8 cellular contexts compared by ENCODE assay signal in genomic region chr3:29171583-29171990, GRCh38.
A peak's percentile ranks its signal among the peaks of the same experiment; 100 is the strongest.
DNase-seq lines count a peak whose midpoint lies in the region; ATAC-seq and TF ChIP-seq lines count a peak whose summit lies in the region.

No MANE protein-coding gene starts in this region.

- peaks cover 17% of the 10 kb centered on the region for H3K4me1 ChIP-seq in OCI-LY7 (ENCODE audit: insufficient read depth, low read length, poor library complexity, severe bottlenecking)
- peaks cover 2 to 4% (median 2%) of the 10 kb centered on the region in 3 donors for H3K4me1 ChIP-seq in gastroesophageal sphincter
- peaks cover 0 to 12% (median 6%) of the 10 kb centered on the region in 6 donors for H3K4me1 ChIP-seq in spleen

- H3K4me3 ChIP-seq in OCI-LY7 (ENCODE audit: low read depth, low read length, poor library complexity, severe bottlenecking): peak overlapping the region; percentile 12
- H3K4me3 ChIP-seq in gastroesophageal sphincter: no peak overlapping the region
- H3K4me3 ChIP-seq in spleen: no peak overlapping the region

- TF ChIP-seq CTCF in OCI-LY7 (conservative IDR thresholded peaks at IDR 0.05; ENCODE audit: low read length) (no peak), gastroesophageal sphincter (IDR thresholded peaks at IDR 0.05) (no peak), spleen (IDR thresholded peaks at IDR 0.05 in 8 of 11, conservative IDR thresholded peaks at IDR 0.05 in 3 of 11) (no peak)

- intact Hi-C loops in activated CD4-positive, alpha-beta T cell treated with anti-CD3 and anti-CD28 coated beads, Interleukin-2, amount 10 ng/mL, durations not matched to agents 24 days and 14 days (cut with micrococcal nuclease): loop anchor here (2.0 kb wide), 1 partner anchor 17 kb away; no protein-coding TSS in a partner anchor
- intact Hi-C loops in OCI-LY7 (cut with micrococcal nuclease; ENCODE audit: unreplicated experiment) (no loop called here), spleen (cut with DNase I; ENCODE audit: low total_unique reads) (no loop called here)

- peaks cover 8% of the 10 kb centered on the region for H3K9me3 Mint-ChIP-seq in activated CD4-positive, alpha-beta T cell treated with anti-CD3 and anti-CD28 coated beads, Interleukin-2, amount 10 ng/mL, durations not matched to agents 24 days and 14 days

- ATAC-seq in gastroesophageal sphincter: peak; percentile 43

- no peaks in the 10 kb centered on the region for H3K79me2 ChIP-seq in OCI-LY7 (ENCODE audit: insufficient read depth, low read depth, low read length)

- 65 to 73% methylated on average over 4 of the region's 4 CpGs for WGBS in gastroesophageal sphincter (ENCODE audit: low coverage in 1 of 2), 2 donors
- 1 to 10% (median 3%) methylated on average over 4 of the region's 4 CpGs for WGBS in spleen, 5 donors

- no peak for TF ChIP-seq EP300 in gastroesophageal sphincter (IDR thresholded peaks at IDR 0.05)

- peak overlapping the region; percentile 64 for H3K4me3 Mint-ChIP-seq in activated CD4-positive, alpha-beta T cell treated with anti-CD3 and anti-CD28 coated beads, Interleukin-2, amount 10 ng/mL, durations not matched to agents 24 days and 14 days

- peaks cover 2% of the 10 kb centered on the region for H3K36me3 Mint-ChIP-seq in activated CD4-positive, alpha-beta T cell treated with anti-CD3 and anti-CD28 coated beads, Interleukin-2, amount 10 ng/mL, durations not matched to agents 24 days and 14 days (ENCODE audit: low read depth)

- BruUV-seq in OCI-LY7 (replicated peaks; lab: Mats Ljungman, UMichigan): no TSS peak

- H3K27ac ChIP-seq in OCI-LY7 (ENCODE audit: low read depth, low read length, poor library complexity, severe bottlenecking) (peak overlapping the region; percentile 29), gastroesophageal sphincter (peak overlapping the region in 3 of 4 donors; percentile 36 to 45 (median 44)), spleen (peak overlapping the region in 7 of 8 donors; percentile 36 to 79 (median 66))

- H3K27ac Mint-ChIP-seq in activated CD4-positive, alpha-beta T cell treated with anti-CD3 and anti-CD28 coated beads, Interleukin-2, amount 10 ng/mL, durations not matched to agents 24 days and 14 days: peak overlapping the region; percentile 82

- DNase-seq in activated CD4-positive, alpha-beta T cell treated with anti-CD3 and anti-CD28 coated beads, Interleukin-2, amount 10 ng/mL, durations not matched to agents 24 days and 14 days: peak; percentile 76
- DNase-seq in activated CD4-positive, alpha-beta T cell treated with anti-CD3 and anti-CD28 coated beads for 48 hours: no peak
- DNase-seq in OCI-LY7 (ENCODE audit: low spot score): peak; percentile 62
- no peak for DNase-seq in spleen
- no peak for DNase-seq in anterior cingulate cortex (lab: John Stamatoyannopoulos, UW)
- DNase-seq in SHP77 (lab: John Stamatoyannopoulos, UW): no peak
- DNase-seq in pons (ENCODE audit: low spot score): no peak

- H2AFZ ChIP-seq in OCI-LY7 (ENCODE audit: low read length): peak overlapping the region; percentile 88

- TF ChIP-seq POLR2A in gastroesophageal sphincter (IDR thresholded peaks at IDR 0.05) (no peak), spleen (IDR thresholded peaks at IDR 0.05) (no peak)

- peak overlapping the region; percentile 48 for H3K4me2 ChIP-seq in OCI-LY7 (ENCODE audit: low read length)

- H3K9me3 ChIP-seq in OCI-LY7 (ENCODE audit: low read length): no peaks in the 10 kb centered on the region
- no peaks in the 10 kb centered on the region for H3K9me3 ChIP-seq in gastroesophageal sphincter
- no peaks in the 10 kb centered on the region for H3K9me3 ChIP-seq in spleen

- peaks cover 16% of the 10 kb centered on the region for H3K4me1 Mint-ChIP-seq in activated CD4-positive, alpha-beta T cell treated with anti-CD3 and anti-CD28 coated beads, Interleukin-2, amount 10 ng/mL, durations not matched to agents 24 days and 14 days

- H3K27me3 ChIP-seq in gastroesophageal sphincter: no peaks in the 10 kb centered on the region
- H3K27me3 ChIP-seq in spleen (replicated peaks in 1 of 7): no peaks in the 10 kb centered on the region

- no peaks in the 10 kb centered on the region for H3K9me2 ChIP-seq in OCI-LY7 (ENCODE audit: insufficient read depth, low read length)

- H3K36me3 ChIP-seq in OCI-LY7 (ENCODE audit: insufficient read depth, low read length): no peaks in the 10 kb centered on the region
- H3K36me3 ChIP-seq in gastroesophageal sphincter: no peaks in the 10 kb centered on the region
- no peaks in the 10 kb centered on the region for H3K36me3 ChIP-seq in spleen

- H4K20me1 ChIP-seq in OCI-LY7 (ENCODE audit: insufficient read depth, low read length): no peaks in the 10 kb centered on the region

- H3K27me3 Mint-ChIP-seq in activated CD4-positive, alpha-beta T cell treated with anti-CD3 and anti-CD28 coated beads, Interleukin-2, amount 10 ng/mL, durations not matched to agents 24 days and 14 days: no peaks in the 10 kb centered on the region

- POLR2A ChIA-PET in OCI-LY7 (lab: Charles Lee): interaction anchor here (0.6 kb wide), 1 partner anchor 159 kb away, joined by 3 read pairs; no protein-coding TSS in a partner anchor

- CTCF ChIA-PET in OCI-LY7 (lab: Charles Lee; ENCODE audit: unreplicated experiment): no interaction called here

Comparison
In these comparisons a context has a peak if more than half of its experiments do, and no peak if none do; other contexts are left out.
1. DNase-seq: peak in activated CD4-positive, alpha-beta T cell treated with anti-CD3 and anti-CD28 coated beads, Interleukin-2, amount 10 ng/mL, durations not matched to agents 24 days and 14 days (single experiment) and OCI-LY7 (single experiment); none in activated CD4-positive, alpha-beta T cell treated with anti-CD3 and anti-CD28 coated beads for 48 hours (single experiment), spleen (single experiment), anterior cingulate cortex (0 of 58), SHP77 (0 of 2) and pons (single experiment).
2. Peak in every context shown above with its lines, with median percentiles within 50 percentile points of each other: H3K27ac ChIP-seq.